In the genomic region with DNA sequence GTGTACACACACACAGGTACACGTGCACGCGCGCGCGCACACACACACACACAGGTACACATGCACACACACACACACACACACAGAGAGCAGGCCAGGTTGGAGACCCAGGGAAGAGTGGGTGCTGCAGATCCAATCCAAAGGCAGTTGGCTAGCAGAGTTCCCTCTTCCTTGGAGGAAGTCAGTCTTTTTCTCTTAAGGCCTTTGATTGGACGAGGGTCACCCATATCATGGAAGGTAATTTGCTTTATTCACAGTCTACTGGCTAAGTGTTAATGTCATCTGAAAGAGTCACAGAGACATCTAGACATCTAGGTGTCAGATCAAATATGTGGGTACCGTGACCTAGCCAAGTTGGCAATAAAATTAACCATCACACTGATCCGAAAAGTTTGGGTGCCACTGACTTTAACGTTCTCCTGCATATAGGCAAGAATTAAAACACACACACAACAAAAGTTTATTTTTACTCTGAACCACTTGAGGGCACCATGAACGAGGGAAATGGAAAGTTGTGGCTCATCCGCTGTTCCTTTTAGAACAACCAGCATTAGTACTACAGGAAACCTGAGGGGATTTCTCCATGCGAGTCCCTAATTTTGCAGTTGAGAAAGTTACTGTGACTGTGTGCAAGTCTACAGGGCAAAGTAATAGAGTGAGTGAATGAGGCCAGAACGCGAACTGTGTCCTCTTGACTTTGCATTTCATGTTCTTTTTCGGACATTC, we compare ENCODE assay signal across 10 cellular contexts.
A peak's percentile ranks its signal among the peaks of the same experiment; 100 is the strongest.
DNase-seq lines count a peak whose midpoint lies in the region; ATAC-seq, FAIRE-seq and TF ChIP-seq lines count a peak whose summit lies in the region.
"Had no signal": no experiment of that assay in that cellular context is flagged by ENCODE, and none has a peak within 500 bp of the region (broad histone marks: within the 10 kb centered on the region; RNA-seq: fewer than 3 reads in every experiment).

No MANE protein-coding gene starts in this region.

- BruUV-seq in Calu3 (replicated peaks; lab: Mats Ljungman, UMichigan), result no TSS peak

- intact Hi-C loops in Calu3 (cut with micrococcal nuclease; ENCODE audit: unreplicated experiment) (loop anchor here (10.0 kb wide), 1 partner anchor 416 kb away; no protein-coding TSS in a partner anchor), spleen (cut with DNase I; ENCODE audit: low total_unique reads) (no loop called here)

- no peak overlapping the region for H3K27ac Mint-ChIP-seq in Calu3 (ENCODE audit: unreplicated experiment)

- H3K36me3 ChIP-seq in adipocyte (ENCODE audit: control insufficient read depth, insufficient read depth, low read length, severe bottlenecking), result no peaks in the 10 kb centered on the region
- H3K36me3 ChIP-seq in spleen, result no peaks in the 10 kb centered on the region
- H3K36me3 ChIP-seq: MG63 had no signal

- no peaks in the 10 kb centered on the region for H3K4me1 Mint-ChIP-seq in Calu3 (ENCODE audit: low read depth, unreplicated experiment)

- no peaks in the 10 kb centered on the region for H3K27me3 Mint-ChIP-seq in Calu3 (ENCODE audit: unreplicated experiment)

- 70% methylated on average over 16 of the region's 16 CpGs for WGBS in A549 (ENCODE audit: missing lambda C conversion rate)
- WGBS in spleen, 5 donors, result 65 to 71% (median 68%) methylated on average over 16 of the region's 16 CpGs

- H3K4me3 Mint-ChIP-seq in Calu3 (ENCODE audit: low read depth, unreplicated experiment), result no peak overlapping the region

- H3K4me3 ChIP-seq in A549 (no peak overlapping the region), adipocyte (ENCODE audit: low read length) (no peak overlapping the region), spleen (no peak overlapping the region)
- H3K4me3 ChIP-seq: MG63 had no signal

- CTCF ChIA-PET in A549 (lab: Yijun Ruan, JAX) (no interaction called here), Calu3 (lab: Charles Lee) (no interaction called here)

- POLR2A ChIA-PET in A549 (lab: Yijun Ruan, JAX), result no interaction called here

- TF ChIP-seq POLR2A in A549 (IDR thresholded peaks at IDR 0.05; ENCODE audit: low read length) (no peak), spleen (IDR thresholded peaks at IDR 0.05) (no peak)

- H3K4me1 ChIP-seq in A549 (no peaks in the 10 kb centered on the region), adipocyte (ENCODE audit: control insufficient read depth, insufficient read depth, low read length) (no peaks in the 10 kb centered on the region), spleen (peaks cover 0 to 38% (median 10%) of the 10 kb centered on the region in 6 donors)

- H3K27me3 ChIP-seq in adipocyte (replicated peaks; ENCODE audit: control insufficient read depth, insufficient read depth, low read length) (peaks cover 13% of the 10 kb centered on the region), spleen (replicated peaks in 1 of 7) (peaks cover 0 to 7% (median 0%) of the 10 kb centered on the region in 7 donors)
- H3K27me3 ChIP-seq: MG63 had no signal

- peak; percentile 40 for TF ChIP-seq CTCF in A549 (IDR thresholded peaks at IDR 0.05)
- TF ChIP-seq CTCF in Calu3 (IDR thresholded peaks at IDR 0.05; ENCODE audit: unreplicated experiment), result no peak
- TF ChIP-seq CTCF in spleen (IDR thresholded peaks at IDR 0.05 in 8 of 11, conservative IDR thresholded peaks at IDR 0.05 in 3 of 11), result peak in 1 of 11 experiments; percentile 8

- H3K9ac ChIP-seq in adipocyte (ENCODE audit: low read length), result no peak overlapping the region

- no peak overlapping the region for H3K4me2 ChIP-seq in A549

- DNase-seq in A549 (ENCODE audit: low read depth in 1 of 2, low spot score in 1 of 2) (peak in 1 of 2 experiments; percentile 33), HTR-8/SVneo (ENCODE audit: insufficient read length, low spot score) (peak; percentile 18), adipocyte (ENCODE audit: low read depth) (peak; percentile 6), iPS-NIHi7 (ENCODE audit: extremely low spot score) (peak; percentile 48), D341Med (ENCODE audit: low spot score) (no peak), Calu3 (no peak), GF-D8 (lab: John Stamatoyannopoulos, UW) (no peak), spleen (no peak)
- DNase-seq: DND-41, MG63 had no signal

- H3K9me3 ChIP-seq in A549, result no peaks in the 10 kb centered on the region
- H3K9me3 ChIP-seq in adipocyte (ENCODE audit: control insufficient read depth, low read length), result no peaks in the 10 kb centered on the region
- no peaks in the 10 kb centered on the region for H3K9me3 ChIP-seq in spleen
- H3K9me3 ChIP-seq: MG63 had no signal

- no peaks in the 10 kb centered on the region for H3K36me3 Mint-ChIP-seq in Calu3 (ENCODE audit: insufficient read depth, unreplicated experiment)

- no peaks in the 10 kb centered on the region for H3K9me3 Mint-ChIP-seq in Calu3 (ENCODE audit: low read depth, unreplicated experiment)

- no peak for TF ChIP-seq EP300 in A549 (IDR thresholded peaks at IDR 0.05)

- H3K27ac ChIP-seq in A549 (no peak overlapping the region), spleen (no peak overlapping the region)

- FAIRE-seq in A549 (lab: Jason Lieb, UNC) (no peak), HTR-8/SVneo (lab: Jason Lieb, UNC) (no peak)

- peak; percentile 65 to 69; a peak in 3 of 6 replicates for ATAC-seq in A549

- peak; percentile 50 to 58 for TF ChIP-seq RAD21 in A549 (conservative IDR thresholded peaks at IDR 0.05 in 1 of 2, IDR thresholded peaks at IDR 0.05 in 1 of 2)

TF ChIP-seq in A549, 52 proteins besides CTCF, POLR2A, EP300 and RAD21:
- TF ChIP-seq SMC3 (IDR thresholded peaks at IDR 0.05), result 0 out of 3 replicates have a peak, but pooled peaks have one; percentile 27
- no peak for TF ChIP-seq HOXB5 (CRISPR knock-in tag; IDR thresholded peaks at IDR 0.05)
TF ChIP-seq in A549: peak in this region for 1.

Comparison
In these comparisons a context has a peak if more than half of its experiments do, and no peak if none do; other contexts are left out.
1. DNase-seq: peak in HTR-8/SVneo (single experiment), adipocyte (single experiment) and iPS-NIHi7 (single experiment); none in D341Med (single experiment), Calu3 (single experiment), GF-D8 (single experiment) and spleen (single experiment).